ENCODE assay signal across 8 cellular contexts in genomic region chr11:116193321-116194114, GRCh38.
DNase-seq lines count a peak whose midpoint lies in the region; ATAC-seq and TF ChIP-seq lines count a peak whose summit lies in the region.

No MANE protein-coding gene starts in this region.

- no peak for TF ChIP-seq CTCF in epithelial cell of esophagus (IDR thresholded peaks at IDR 0.05; ENCODE audit: insufficient read depth, low read depth, low read length, missing control alignments)

- H3K4me3 ChIP-seq in epithelial cell of esophagus (ENCODE audit: low read length) = peak overlapping the region; percentile 43

- DNase-seq in AG20443 (ENCODE audit: low spot score) (peak; percentile 70), NCI-H2227 (lab: John Stamatoyannopoulos, UW; ENCODE audit: unreplicated experiment) (peak; percentile 37), epithelial cell of esophagus (ENCODE audit: low read depth) (peak; percentile 30), middle frontal gyrus (ENCODE audit: extremely low spot score, low spot score) (peak; percentile 23), HK-2 (ENCODE audit: unreplicated experiment) (no peak), MV-4-11 (lab: John Stamatoyannopoulos, UW) (no peak)
- DNase-seq in stimulated activated CD4-positive, alpha-beta T cell treated with anti-CD3 and anti-CD28 coated beads, Interleukin-2, amount 100 ng/mL, for 24 hours = no peak

- no peak for ATAC-seq in HG02678 (IDR thresholded peaks at IDR 0.05; ENCODE audit: unreplicated experiment)

Comparison
In these comparisons a context has a peak if more than half of its experiments do, and no peak if none do; other contexts are left out.
1. DNase-seq: peak in AG20443 (single experiment), NCI-H2227 (single experiment), epithelial cell of esophagus (single experiment) and middle frontal gyrus (single experiment); none in HK-2 (single experiment), stimulated activated CD4-positive, alpha-beta T cell treated with anti-CD3 and anti-CD28 coated beads, Interleukin-2, amount 100 ng/mL, for 24 hours (0 of 2) and MV-4-11 (single experiment).